8 cellular contexts compared by ENCODE assay signal in the genomic region with DNA sequence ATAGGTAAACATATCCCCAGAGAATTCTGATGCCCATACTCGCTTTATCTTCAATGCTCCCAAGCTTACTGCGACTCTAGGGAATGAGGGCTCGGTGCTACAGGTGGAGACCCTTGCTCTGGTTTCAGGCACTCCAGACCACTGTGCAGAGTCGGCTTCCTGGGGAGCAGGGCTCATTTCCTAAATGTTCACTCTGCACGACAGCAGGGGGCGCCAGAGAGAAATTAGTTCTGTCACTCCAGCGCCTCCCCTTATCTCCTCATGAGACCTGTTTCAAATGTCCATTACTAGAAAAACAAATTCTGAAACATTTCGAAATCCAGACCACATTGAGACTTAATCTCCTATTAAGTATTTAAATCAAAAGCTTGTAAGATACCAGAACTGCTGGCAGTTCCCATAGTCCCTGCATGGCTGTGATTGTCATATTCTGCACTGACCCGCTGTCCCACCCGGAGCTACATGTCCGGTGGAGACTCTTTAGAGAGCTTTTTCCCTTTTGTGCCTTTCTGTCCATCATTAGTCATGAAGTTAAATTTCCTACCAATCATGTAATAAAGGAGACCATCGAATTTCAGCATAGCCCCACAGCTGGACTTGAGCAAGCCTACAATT.
DNase-seq lines count a peak whose midpoint lies in the region; ATAC-seq and TF ChIP-seq lines count a peak whose summit lies in the region.

No MANE protein-coding gene starts in this region.

- no peaks in the 10 kb centered on the region for H3K36me3 Mint-ChIP-seq in nephron (ENCODE audit: low read depth)

- no peak overlapping the region for H3K4me2 ChIP-seq in DND-41 (ENCODE audit: insufficient read depth, low read length)

- H3K4me3 Mint-ChIP-seq in nephron: no peak overlapping the region

- H4K20me1 ChIP-seq in DND-41 (ENCODE audit: insufficient read depth, low read length): no peaks in the 10 kb centered on the region

- peaks cover 9% of the 10 kb centered on the region for H3K36me3 ChIP-seq in DND-41 (ENCODE audit: insufficient read depth, low read length)

- no peak overlapping the region for H3K27ac ChIP-seq in DND-41 (ENCODE audit: low read length)

- TF ChIP-seq CTCF in DND-41 (IDR thresholded peaks at IDR 0.05; ENCODE audit: borderline replicate concordance, extremely low read depth, low read length, poor library complexity, severe bottlenecking) (peak; percentile 87), nephron (IDR thresholded peaks at IDR 0.05; ENCODE audit: unreplicated experiment in 3 of 3) (peak; percentile 69 to 82 (median 69))

- no peaks in the 10 kb centered on the region for H3K9me3 ChIP-seq in DND-41 (ENCODE audit: insufficient read depth, low read length, severe bottlenecking)

- H2AFZ ChIP-seq in DND-41 (ENCODE audit: low read depth, low read length): peak overlapping the region; percentile 69; the same call in 1 of the 2 replicates

- H3K27ac Mint-ChIP-seq in nephron: peak overlapping the region; percentile 21 to 82 (median 64)

- no peak overlapping the region for H3K9ac ChIP-seq in DND-41 (ENCODE audit: low read depth, low read length)

- peak; percentile 80 for DNase-seq in DND-41
- peak; percentile 90 for DNase-seq in OCI-M1 (lab: John Stamatoyannopoulos, UW)
- DNase-seq in activated T-cell treated with anti-CD3 and anti-CD28 coated beads, Interleukin-2, amount 50 U/mL, for 48 hours: peak; percentile 86 to 89
- DNase-seq in fibroblast of peridontal ligament (ENCODE audit: extremely low read depth): peak; percentile 67
- DNase-seq in stimulated activated naive CD8-positive, alpha-beta T cell treated with anti-CD3 and anti-CD28 coated beads, Interleukin-15, Interleukin-2, amounts not matched to agents 100 U/mL and 50 U/mL, for 24 hours: peak; percentile 90

- H3K4me1 Mint-ChIP-seq in nephron: peaks cover 19% of the 10 kb centered on the region

- H3K4me3 ChIP-seq in DND-41 (ENCODE audit: low read depth in 1 of 2, low read length in 2 of 2): no peak overlapping the region

- no peaks in the 10 kb centered on the region for H3K9me3 Mint-ChIP-seq in nephron

- ATAC-seq in DND-41 (ENCODE audit: insufficient read depth, low read depth) (peak; percentile 97), HG02981 (IDR thresholded peaks at IDR 0.05; ENCODE audit: unreplicated experiment) (peak; percentile 57), GM19395 (IDR thresholded peaks at IDR 0.05; ENCODE audit: unreplicated experiment) (no peak)
- ATAC-seq in stimulated activated naive CD8-positive, alpha-beta T cell treated with anti-CD3 and anti-CD28 coated beads, Interleukin-15, Interleukin-2, amounts not matched to agents 100 U/mL and 50 U/mL, for 24 hours: peak; percentile 90

- no peaks in the 10 kb centered on the region for H3K79me2 ChIP-seq in DND-41 (ENCODE audit: insufficient read depth, low read length)

- H3K4me1 ChIP-seq in DND-41 (ENCODE audit: insufficient read depth, low read length): peaks cover 7% of the 10 kb centered on the region; the same call in 1 of the 2 replicates

- no peaks in the 10 kb centered on the region for H3K27me3 ChIP-seq in DND-41 (ENCODE audit: insufficient read depth, low read length, poor library complexity)

- no peaks in the 10 kb centered on the region for H3K27me3 Mint-ChIP-seq in nephron (ENCODE audit: low read depth)
